ENCODE assay signal across 1 cellular context in the genomic region with DNA sequence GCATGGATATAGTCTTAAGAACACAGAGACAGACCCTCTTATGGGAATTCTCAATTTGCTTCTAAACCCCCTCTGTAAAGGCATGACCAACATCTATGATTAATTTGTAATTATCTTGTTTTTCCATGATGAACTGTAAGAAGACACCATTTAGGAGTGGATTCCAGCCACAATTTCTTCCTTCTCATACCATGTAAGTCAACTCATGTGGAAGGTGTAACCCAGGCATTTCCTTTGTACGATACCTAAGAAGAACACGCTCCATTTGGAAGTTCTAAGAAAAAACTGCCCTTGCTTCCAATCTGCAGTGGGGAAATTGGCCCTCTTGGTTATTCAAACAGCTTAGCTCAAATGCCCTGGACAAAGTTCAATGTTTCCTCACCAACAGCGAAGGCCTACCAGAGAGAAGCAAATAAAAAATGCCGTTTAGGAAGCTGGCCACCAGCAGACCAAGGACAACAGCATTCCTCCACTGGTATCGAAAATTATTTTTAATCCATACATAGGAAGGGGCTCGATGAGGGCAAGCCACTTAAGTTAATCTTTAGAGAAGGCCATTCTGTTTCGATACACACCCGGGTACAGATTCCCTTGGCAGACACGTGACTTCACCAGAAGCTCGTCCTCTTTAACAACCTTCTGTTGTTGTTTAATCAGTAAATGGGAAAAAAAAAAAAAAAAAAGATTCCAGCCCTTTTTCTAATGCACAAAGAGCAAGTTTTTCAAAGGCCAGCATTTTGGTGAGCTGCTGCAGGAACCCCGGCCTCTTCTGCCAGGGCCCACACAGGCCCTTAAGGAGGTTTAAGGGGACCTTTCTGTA.
TF ChIP-seq lines count a peak whose summit lies in the region.

No MANE protein-coding gene starts in this region.

TF ChIP-seq in HepG2, 621 proteins besides CTCF, POLR2A, EP300 and RAD21 (continued from another document and continues in another):
- TF ChIP-seq SYNCRIP (IDR thresholded peaks at IDR 0.05; ENCODE audit: insufficient read depth, low read depth, low read length): no peak
- TF ChIP-seq, protein P1, sequence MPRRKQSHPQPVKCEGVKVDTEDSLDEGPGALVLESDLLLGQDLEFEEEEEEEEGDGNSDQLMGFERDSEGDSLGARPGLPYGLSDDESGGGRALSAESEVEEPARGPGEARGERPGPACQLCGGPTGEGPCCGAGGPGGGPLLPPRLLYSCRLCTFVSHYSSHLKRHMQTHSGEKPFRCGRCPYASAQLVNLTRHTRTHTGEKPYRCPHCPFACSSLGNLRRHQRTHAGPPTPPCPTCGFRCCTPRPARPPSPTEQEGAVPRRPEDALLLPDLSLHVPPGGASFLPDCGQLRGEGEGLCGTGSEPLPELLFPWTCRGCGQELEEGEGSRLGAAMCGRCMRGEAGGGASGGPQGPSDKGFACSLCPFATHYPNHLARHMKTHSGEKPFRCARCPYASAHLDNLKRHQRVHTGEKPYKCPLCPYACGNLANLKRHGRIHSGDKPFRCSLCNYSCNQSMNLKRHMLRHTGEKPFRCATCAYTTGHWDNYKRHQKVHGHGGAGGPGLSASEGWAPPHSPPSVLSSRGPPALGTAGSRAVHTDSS (CRISPR knock-in tag; conservative IDR thresholded peaks at IDR 0.05): no peak
- peak; percentile 33; the same call in 1 of the 2 replicates for TF ChIP-seq ZFP1 (CRISPR knock-in tag; IDR thresholded peaks at IDR 0.05)
- TF ChIP-seq, protein P2, sequence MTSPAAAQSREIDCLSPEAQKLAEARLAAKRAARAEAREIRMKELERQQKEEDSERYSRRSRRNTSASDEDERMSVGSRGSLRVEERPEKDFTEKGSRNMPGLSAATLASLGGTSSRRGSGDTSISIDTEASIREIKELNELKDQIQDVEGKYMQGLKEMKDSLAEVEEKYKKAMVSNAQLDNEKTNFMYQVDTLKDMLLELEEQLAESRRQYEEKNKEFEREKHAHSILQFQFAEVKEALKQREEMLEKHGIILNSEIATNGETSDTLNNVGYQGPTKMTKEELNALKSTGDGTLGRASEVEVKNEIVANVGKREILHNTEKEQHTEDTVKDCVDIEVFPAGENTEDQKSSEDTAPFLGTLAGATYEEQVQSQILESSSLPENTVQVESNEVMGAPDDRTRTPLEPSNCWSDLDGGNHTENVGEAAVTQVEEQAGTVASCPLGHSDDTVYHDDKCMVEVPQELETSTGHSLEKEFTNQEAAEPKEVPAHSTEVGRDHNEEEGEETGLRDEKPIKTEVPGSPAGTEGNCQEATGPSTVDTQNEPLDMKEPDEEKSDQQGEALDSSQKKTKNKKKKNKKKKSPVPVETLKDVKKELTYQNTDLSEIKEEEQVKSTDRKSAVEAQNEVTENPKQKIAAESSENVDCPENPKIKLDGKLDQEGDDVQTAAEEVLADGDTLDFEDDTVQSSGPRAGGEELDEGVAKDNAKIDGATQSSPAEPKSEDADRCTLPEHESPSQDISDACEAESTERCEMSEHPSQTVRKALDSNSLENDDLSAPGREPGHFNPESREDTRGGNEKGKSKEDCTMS (CRISPR knock-in tag; conservative IDR thresholded peaks at IDR 0.05): no peak
- no peak for TF ChIP-seq ZNF615 (CRISPR knock-in tag; IDR thresholded peaks at IDR 0.05; ENCODE audit: borderline replicate concordance)
- peak; percentile 82 for TF ChIP-seq ASH2L (IDR thresholded peaks at IDR 0.05; ENCODE audit: insufficient read length, low read depth, low read length)
- TF ChIP-seq RFX5 (IDR thresholded peaks at IDR 0.05; ENCODE audit: low read depth, low read length): no peak
- TF ChIP-seq, protein P3, sequence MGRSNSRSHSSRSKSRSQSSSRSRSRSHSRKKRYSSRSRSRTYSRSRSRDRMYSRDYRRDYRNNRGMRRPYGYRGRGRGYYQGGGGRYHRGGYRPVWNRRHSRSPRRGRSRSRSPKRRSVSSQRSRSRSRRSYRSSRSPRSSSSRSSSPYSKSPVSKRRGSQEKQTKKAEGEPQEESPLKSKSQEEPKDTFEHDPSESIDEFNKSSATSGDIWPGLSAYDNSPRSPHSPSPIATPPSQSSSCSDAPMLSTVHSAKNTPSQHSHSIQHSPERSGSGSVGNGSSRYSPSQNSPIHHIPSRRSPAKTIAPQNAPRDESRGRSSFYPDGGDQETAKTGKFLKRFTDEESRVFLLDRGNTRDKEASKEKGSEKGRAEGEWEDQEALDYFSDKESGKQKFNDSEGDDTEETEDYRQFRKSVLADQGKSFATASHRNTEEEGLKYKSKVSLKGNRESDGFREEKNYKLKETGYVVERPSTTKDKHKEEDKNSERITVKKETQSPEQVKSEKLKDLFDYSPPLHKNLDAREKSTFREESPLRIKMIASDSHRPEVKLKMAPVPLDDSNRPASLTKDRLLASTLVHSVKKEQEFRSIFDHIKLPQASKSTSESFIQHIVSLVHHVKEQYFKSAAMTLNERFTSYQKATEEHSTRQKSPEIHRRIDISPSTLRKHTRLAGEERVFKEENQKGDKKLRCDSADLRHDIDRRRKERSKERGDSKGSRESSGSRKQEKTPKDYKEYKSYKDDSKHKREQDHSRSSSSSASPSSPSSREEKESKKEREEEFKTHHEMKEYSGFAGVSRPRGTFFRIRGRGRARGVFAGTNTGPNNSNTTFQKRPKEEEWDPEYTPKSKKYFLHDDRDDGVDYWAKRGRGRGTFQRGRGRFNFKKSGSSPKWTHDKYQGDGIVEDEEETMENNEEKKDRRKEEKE (IDR thresholded peaks at IDR 0.05): no peak
- TF ChIP-seq, protein P4, sequence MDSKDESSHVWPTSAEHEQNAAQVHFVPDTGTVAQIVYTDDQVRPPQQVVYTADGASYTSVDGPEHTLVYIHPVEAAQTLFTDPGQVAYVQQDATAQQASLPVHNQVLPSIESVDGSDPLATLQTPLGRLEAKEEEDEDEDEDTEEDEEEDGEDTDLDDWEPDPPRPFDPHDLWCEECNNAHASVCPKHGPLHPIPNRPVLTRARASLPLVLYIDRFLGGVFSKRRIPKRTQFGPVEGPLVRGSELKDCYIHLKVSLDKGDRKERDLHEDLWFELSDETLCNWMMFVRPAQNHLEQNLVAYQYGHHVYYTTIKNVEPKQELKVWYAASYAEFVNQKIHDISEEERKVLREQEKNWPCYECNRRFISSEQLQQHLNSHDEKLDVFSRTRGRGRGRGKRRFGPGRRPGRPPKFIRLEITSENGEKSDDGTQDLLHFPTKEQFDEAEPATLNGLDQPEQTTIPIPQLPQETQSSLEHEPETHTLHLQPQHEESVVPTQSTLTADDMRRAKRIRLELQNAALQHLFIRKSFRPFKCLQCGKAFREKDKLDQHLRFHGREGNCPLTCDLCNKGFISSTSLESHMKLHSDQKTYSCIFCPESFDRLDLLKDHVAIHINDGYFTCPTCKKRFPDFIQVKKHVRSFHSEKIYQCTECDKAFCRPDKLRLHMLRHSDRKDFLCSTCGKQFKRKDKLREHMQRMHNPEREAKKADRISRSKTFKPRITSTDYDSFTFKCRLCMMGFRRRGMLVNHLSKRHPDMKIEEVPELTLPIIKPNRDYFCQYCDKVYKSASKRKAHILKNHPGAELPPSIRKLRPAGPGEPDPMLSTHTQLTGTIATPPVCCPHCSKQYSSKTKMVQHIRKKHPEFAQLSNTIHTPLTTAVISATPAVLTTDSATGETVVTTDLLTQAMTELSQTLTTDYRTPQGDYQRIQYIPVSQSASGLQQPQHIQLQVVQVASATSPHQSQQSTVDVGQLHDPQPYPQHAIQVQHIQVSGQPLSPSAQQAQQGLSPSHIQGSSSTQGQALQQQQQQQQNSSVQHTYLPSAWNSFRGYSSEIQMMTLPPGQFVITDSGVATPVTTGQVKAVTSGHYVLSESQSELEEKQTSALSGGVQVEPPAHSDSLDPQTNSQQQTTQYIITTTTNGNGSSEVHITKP (CRISPR knock-in tag; IDR thresholded peaks at IDR 0.05; ENCODE audit: low read depth): no peak
- TF ChIP-seq, protein P5, sequence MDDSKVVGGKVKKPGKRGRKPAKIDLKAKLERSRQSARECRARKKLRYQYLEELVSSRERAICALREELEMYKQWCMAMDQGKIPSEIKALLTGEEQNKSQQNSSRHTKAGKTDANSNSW (CRISPR knock-in tag; IDR thresholded peaks at IDR 0.05; ENCODE audit: borderline replicate concordance): no peak
- TF ChIP-seq, protein P6, sequence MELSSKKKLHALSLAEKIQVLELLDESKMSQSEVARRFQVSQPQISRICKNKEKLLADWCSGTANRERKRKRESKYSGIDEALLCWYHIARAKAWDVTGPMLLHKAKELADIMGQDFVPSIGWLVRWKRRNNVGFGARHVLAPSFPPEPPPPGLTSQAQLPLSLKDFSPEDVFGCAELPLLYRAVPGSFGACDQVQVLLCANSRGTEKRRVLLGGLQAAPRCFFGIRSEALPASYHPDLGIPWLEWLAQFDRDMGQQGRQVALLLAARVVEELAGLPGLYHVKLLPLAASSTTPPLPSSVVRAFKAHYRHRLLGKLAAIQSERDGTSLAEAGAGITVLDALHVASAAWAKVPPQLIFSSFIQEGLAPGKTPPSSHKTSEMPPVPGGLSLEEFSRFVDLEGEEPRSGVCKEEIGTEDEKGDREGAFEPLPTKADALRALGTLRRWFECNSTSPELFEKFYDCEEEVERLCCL (CRISPR knock-in tag; IDR thresholded peaks at IDR 0.05; ENCODE audit: borderline replicate concordance): no peak
- no peak for TF ChIP-seq HOXA5 (CRISPR knock-in tag; IDR thresholded peaks at IDR 0.05)
- peak; percentile 8; the same call in 1 of the 2 replicates for TF ChIP-seq KDM2A (CRISPR knock-in tag; IDR thresholded peaks at IDR 0.05; ENCODE audit: borderline replicate concordance, low read depth)
- peak; percentile 69 for TF ChIP-seq POLR2G (IDR thresholded peaks at IDR 0.05; ENCODE audit: low read depth, low read length)
- TF ChIP-seq, protein P7, sequence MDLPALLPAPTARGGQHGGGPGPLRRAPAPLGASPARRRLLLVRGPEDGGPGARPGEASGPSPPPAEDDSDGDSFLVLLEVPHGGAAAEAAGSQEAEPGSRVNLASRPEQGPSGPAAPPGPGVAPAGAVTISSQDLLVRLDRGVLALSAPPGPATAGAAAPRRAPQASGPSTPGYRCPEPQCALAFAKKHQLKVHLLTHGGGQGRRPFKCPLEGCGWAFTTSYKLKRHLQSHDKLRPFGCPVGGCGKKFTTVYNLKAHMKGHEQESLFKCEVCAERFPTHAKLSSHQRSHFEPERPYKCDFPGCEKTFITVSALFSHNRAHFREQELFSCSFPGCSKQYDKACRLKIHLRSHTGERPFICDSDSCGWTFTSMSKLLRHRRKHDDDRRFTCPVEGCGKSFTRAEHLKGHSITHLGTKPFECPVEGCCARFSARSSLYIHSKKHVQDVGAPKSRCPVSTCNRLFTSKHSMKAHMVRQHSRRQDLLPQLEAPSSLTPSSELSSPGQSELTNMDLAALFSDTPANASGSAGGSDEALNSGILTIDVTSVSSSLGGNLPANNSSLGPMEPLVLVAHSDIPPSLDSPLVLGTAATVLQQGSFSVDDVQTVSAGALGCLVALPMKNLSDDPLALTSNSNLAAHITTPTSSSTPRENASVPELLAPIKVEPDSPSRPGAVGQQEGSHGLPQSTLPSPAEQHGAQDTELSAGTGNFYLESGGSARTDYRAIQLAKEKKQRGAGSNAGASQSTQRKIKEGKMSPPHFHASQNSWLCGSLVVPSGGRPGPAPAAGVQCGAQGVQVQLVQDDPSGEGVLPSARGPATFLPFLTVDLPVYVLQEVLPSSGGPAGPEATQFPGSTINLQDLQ (CRISPR knock-in tag; IDR thresholded peaks at IDR 0.05): no peak
- peak; percentile 59; the same call in 1 of the 2 replicates for TF ChIP-seq ZSCAN9 (CRISPR knock-in tag; IDR thresholded peaks at IDR 0.05; ENCODE audit: borderline replicate concordance)
- no peak for TF ChIP-seq CBX2 (IDR thresholded peaks at IDR 0.05; ENCODE audit: low read depth, low read length)
- no peak for TF ChIP-seq CBX2 (CRISPR knock-in tag; IDR thresholded peaks at IDR 0.05; ENCODE audit: low read depth)
- TF ChIP-seq NFE2L2 (IDR thresholded peaks at IDR 0.05; ENCODE audit: low read length): no peak
- TF ChIP-seq CHD4 (IDR thresholded peaks at IDR 0.05; ENCODE audit: borderline replicate concordance, low read length): no peak
- TF ChIP-seq ZFP36L1 (CRISPR knock-in tag; IDR thresholded peaks at IDR 0.05): no peak; the same call in 1 of the 2 replicates
- TF ChIP-seq RFXANK (CRISPR knock-in tag; IDR thresholded peaks at IDR 0.05): no peak
- TF ChIP-seq, protein P8, sequence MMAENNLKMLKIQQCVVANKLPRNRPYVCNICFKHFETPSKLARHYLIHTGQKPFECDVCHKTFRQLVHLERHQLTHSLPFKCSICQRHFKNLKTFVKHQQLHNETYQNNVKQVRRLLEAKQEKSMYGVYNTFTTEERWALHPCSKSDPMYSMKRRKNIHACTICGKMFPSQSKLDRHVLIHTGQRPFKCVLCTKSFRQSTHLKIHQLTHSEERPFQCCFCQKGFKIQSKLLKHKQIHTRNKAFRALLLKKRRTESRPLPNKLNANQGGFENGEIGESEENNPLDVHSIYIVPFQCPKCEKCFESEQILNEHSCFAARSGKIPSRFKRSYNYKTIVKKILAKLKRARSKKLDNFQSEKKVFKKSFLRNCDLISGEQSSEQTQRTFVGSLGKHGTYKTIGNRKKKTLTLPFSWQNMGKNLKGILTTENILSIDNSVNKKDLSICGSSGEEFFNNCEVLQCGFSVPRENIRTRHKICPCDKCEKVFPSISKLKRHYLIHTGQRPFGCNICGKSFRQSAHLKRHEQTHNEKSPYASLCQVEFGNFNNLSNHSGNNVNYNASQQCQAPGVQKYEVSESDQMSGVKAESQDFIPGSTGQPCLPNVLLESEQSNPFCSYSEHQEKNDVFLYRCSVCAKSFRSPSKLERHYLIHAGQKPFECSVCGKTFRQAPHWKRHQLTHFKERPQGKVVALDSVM (CRISPR knock-in tag; IDR thresholded peaks at IDR 0.05): no peak
- TF ChIP-seq ZNF562 (CRISPR knock-in tag; IDR thresholded peaks at IDR 0.05; ENCODE audit: borderline replicate concordance): no peak
- TF ChIP-seq ZKSCAN1 (IDR thresholded peaks at IDR 0.05; ENCODE audit: low read length): no peak
- no peak for TF ChIP-seq NFIC (IDR thresholded peaks at IDR 0.05; ENCODE audit: low read length)
- TF ChIP-seq, protein P9, sequence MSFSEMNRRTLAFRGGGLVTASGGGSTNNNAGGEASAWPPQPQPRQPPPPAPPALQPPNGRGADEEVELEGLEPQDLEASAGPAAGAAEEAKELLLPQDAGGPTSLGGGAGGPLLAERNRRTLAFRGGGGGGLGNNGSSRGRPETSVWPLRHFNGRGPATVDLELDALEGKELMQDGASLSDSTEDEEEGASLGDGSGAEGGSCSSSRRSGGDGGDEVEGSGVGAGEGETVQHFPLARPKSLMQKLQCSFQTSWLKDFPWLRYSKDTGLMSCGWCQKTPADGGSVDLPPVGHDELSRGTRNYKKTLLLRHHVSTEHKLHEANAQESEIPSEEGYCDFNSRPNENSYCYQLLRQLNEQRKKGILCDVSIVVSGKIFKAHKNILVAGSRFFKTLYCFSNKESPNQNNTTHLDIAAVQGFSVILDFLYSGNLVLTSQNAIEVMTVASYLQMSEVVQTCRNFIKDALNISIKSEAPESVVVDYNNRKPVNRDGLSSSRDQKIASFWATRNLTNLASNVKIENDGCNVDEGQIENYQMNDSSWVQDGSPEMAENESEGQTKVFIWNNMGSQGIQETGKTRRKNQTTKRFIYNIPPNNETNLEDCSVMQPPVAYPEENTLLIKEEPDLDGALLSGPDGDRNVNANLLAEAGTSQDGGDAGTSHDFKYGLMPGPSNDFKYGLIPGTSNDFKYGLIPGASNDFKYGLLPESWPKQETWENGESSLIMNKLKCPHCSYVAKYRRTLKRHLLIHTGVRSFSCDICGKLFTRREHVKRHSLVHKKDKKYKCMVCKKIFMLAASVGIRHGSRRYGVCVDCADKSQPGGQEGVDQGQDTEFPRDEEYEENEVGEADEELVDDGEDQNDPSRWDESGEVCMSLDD (CRISPR knock-in tag; IDR thresholded peaks at IDR 0.05; ENCODE audit: borderline replicate concordance): no peak
- TF ChIP-seq ARNT2 (CRISPR knock-in tag; IDR thresholded peaks at IDR 0.05; ENCODE audit: low read depth): no peak
- peak; percentile 38; the same call in 1 of the 2 replicates for TF ChIP-seq POLR2AphosphoS5 (IDR thresholded peaks at IDR 0.05; ENCODE audit: low read depth, low read length)
- TF ChIP-seq ZNF747 (CRISPR knock-in tag; IDR thresholded peaks at IDR 0.05; ENCODE audit: borderline replicate concordance): 0 out of 2 replicates have a peak, but pooled peaks have one; percentile 13
- peak; percentile 25; the same call in 1 of the 2 replicates for TF ChIP-seq NR2F6 (IDR thresholded peaks at IDR 0.05)
- peak; percentile 50 for TF ChIP-seq NR2F6 (CRISPR knock-in tag; IDR thresholded peaks at IDR 0.05)
- no peak for TF ChIP-seq NR1H2 (CRISPR knock-in tag; IDR thresholded peaks at IDR 0.05; ENCODE audit: borderline replicate concordance, low read depth)
- TF ChIP-seq ZSCAN12 (CRISPR knock-in tag; IDR thresholded peaks at IDR 0.05): no peak
